Comparison of ENCODE assay signal across 11 cellular contexts in the genomic region with DNA sequence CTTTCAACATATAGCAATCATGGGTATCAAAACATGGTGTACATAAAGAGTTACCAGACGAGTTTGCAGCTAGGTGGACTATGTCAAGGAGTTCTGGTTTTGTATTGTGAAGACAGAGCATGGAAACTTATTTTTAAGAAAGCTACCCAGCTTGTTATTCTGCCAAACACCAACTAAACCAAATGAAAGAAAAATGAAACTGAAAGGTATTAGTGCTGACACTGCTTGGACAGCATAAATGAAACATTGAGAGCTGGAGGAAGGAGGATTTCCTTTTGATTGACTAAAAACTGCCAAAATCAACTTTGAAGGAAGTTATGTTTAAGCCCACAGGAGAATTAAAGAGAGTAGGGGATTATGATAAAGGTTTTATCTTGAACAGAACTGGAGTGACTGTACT.
DNase-seq lines count a peak whose midpoint lies in the region; ATAC-seq, FAIRE-seq and TF ChIP-seq lines count a peak whose summit lies in the region.
"Had no signal": no experiment of that assay in that cellular context is flagged by ENCODE, and none has a peak within 500 bp of the region (broad histone marks: within the 10 kb centered on the region; RNA-seq: fewer than 3 reads in every experiment).

No MANE protein-coding gene starts in this region.

- peaks cover 7% of the 10 kb centered on the region for H3K4me1 Mint-ChIP-seq in activated naive CD8-positive, alpha-beta T cell treated with anti-CD3 and anti-CD28 coated beads, Interleukin-2, amount 10 ng/mL, durations not matched to agents 7 days and 5 days
- no peaks in the 10 kb centered on the region for H3K4me1 Mint-ChIP-seq in activated naive CD8-positive, alpha-beta T cell treated with anti-CD3 and anti-CD28 coated beads for 36 hours
- H3K4me1 Mint-ChIP-seq: memory B cell had no signal

- H3K9me3 Mint-ChIP-seq in activated naive CD8-positive, alpha-beta T cell treated with anti-CD3 and anti-CD28 coated beads, Interleukin-2, amount 10 ng/mL, durations not matched to agents 7 days and 5 days: no peaks in the 10 kb centered on the region
- no peaks in the 10 kb centered on the region for H3K9me3 Mint-ChIP-seq in activated naive CD8-positive, alpha-beta T cell treated with anti-CD3 and anti-CD28 coated beads for 36 hours
- H3K9me3 Mint-ChIP-seq: memory B cell had no signal

- H3K27me3 ChIP-seq in parathyroid adenoma (ENCODE audit: control insufficient read depth, insufficient read depth, low read length) (no peaks in the 10 kb centered on the region), MG63 (no peaks in the 10 kb centered on the region)

- no peak overlapping the region for H2AFZ ChIP-seq in parathyroid adenoma

- peak overlapping the region; percentile 60 for H3K4me3 Mint-ChIP-seq in activated naive CD8-positive, alpha-beta T cell treated with anti-CD3 and anti-CD28 coated beads, Interleukin-2, amount 10 ng/mL, durations not matched to agents 7 days and 5 days
- no peak overlapping the region for H3K4me3 Mint-ChIP-seq in activated naive CD8-positive, alpha-beta T cell treated with anti-CD3 and anti-CD28 coated beads for 36 hours
- H3K4me3 Mint-ChIP-seq: memory B cell had no signal

- no peak for TF ChIP-seq CTCF in parathyroid adenoma (IDR thresholded peaks at IDR 0.05)

- no peak for FAIRE-seq in HTR-8/SVneo (lab: Jason Lieb, UNC)

- H3K27ac Mint-ChIP-seq in activated naive CD8-positive, alpha-beta T cell treated with anti-CD3 and anti-CD28 coated beads, Interleukin-2, amount 10 ng/mL, durations not matched to agents 7 days and 5 days: peak overlapping the region; percentile 86
- no peak overlapping the region for H3K27ac Mint-ChIP-seq in activated naive CD8-positive, alpha-beta T cell treated with anti-CD3 and anti-CD28 coated beads for 36 hours
- H3K27ac Mint-ChIP-seq: memory B cell had no signal

- H3K4me1 ChIP-seq in parathyroid adenoma: no peaks in the 10 kb centered on the region

- no peak for DNase-seq in activated naive CD8-positive, alpha-beta T cell treated with anti-CD3 and anti-CD28 coated beads, Interleukin-2, amount 10 ng/mL, durations not matched to agents 7 days and 5 days
- no peak for DNase-seq in activated naive CD8-positive, alpha-beta T cell treated with anti-CD3 and anti-CD28 coated beads for 36 hours
- DNase-seq in CD1c-positive myeloid dendritic cell (ENCODE audit: extremely low spot score) (no peak), MG63 (no peak), HTR-8/SVneo (ENCODE audit: insufficient read length, low spot score) (no peak)
- DNase-seq: activated T-cell treated with anti-CD3 and anti-CD28 coated beads for 4 hours, cerebellar nuclear complex had no signal

- H3K36me3 Mint-ChIP-seq in activated naive CD8-positive, alpha-beta T cell treated with anti-CD3 and anti-CD28 coated beads, Interleukin-2, amount 10 ng/mL, durations not matched to agents 7 days and 5 days: no peaks in the 10 kb centered on the region
- no peaks in the 10 kb centered on the region for H3K36me3 Mint-ChIP-seq in activated naive CD8-positive, alpha-beta T cell treated with anti-CD3 and anti-CD28 coated beads for 36 hours
- H3K36me3 Mint-ChIP-seq: memory B cell had no signal

- H3K27me3 Mint-ChIP-seq in activated naive CD8-positive, alpha-beta T cell treated with anti-CD3 and anti-CD28 coated beads, Interleukin-2, amount 10 ng/mL, durations not matched to agents 7 days and 5 days: peaks cover 3% of the 10 kb centered on the region
- no peaks in the 10 kb centered on the region for H3K27me3 Mint-ChIP-seq in activated naive CD8-positive, alpha-beta T cell treated with anti-CD3 and anti-CD28 coated beads for 36 hours
- H3K27me3 Mint-ChIP-seq: memory B cell had no signal

- H3K9me3 ChIP-seq in parathyroid adenoma (ENCODE audit: control insufficient read depth, low read length): no peaks in the 10 kb centered on the region
- H3K9me3 ChIP-seq in MG63: no peaks in the 10 kb centered on the region

- peak overlapping the region; percentile 37 for H3K4me2 ChIP-seq in parathyroid adenoma (ENCODE audit: low read length)

- H3K36me3 ChIP-seq in parathyroid adenoma (ENCODE audit: control insufficient read depth, insufficient read depth, low read length) (no peaks in the 10 kb centered on the region), MG63 (no peaks in the 10 kb centered on the region)

- no peak overlapping the region for H3K4me3 ChIP-seq in parathyroid adenoma (ENCODE audit: low read depth, low read length)
- no peak overlapping the region for H3K4me3 ChIP-seq in MG63

- no peak overlapping the region for H3K9ac ChIP-seq in parathyroid adenoma

- no peaks in the 10 kb centered on the region for H3K79me2 ChIP-seq in parathyroid adenoma

- ATAC-seq in activated naive CD8-positive, alpha-beta T cell treated with anti-CD3 and anti-CD28 coated beads, Interleukin-2, amount 10 ng/mL, durations not matched to agents 7 days and 5 days (ENCODE audit: low read depth): peak; percentile 70
- peak; percentile 84 for ATAC-seq in HG02588 (IDR thresholded peaks at IDR 0.05; ENCODE audit: unreplicated experiment)
- ATAC-seq in HG03442 (IDR thresholded peaks at IDR 0.05; ENCODE audit: unreplicated experiment): peak; percentile 92

- POLR2A ChIA-PET in activated naive CD8-positive, alpha-beta T cell treated with anti-CD3 and anti-CD28 coated beads, Interleukin-2, amount 10 ng/mL, durations not matched to agents 7 days and 5 days (lab: Charles Lee): no interaction called here

- no peak overlapping the region for H3K27ac ChIP-seq in parathyroid adenoma
